ENCODE assay signal across 20 cellular contexts in the genomic region with DNA sequence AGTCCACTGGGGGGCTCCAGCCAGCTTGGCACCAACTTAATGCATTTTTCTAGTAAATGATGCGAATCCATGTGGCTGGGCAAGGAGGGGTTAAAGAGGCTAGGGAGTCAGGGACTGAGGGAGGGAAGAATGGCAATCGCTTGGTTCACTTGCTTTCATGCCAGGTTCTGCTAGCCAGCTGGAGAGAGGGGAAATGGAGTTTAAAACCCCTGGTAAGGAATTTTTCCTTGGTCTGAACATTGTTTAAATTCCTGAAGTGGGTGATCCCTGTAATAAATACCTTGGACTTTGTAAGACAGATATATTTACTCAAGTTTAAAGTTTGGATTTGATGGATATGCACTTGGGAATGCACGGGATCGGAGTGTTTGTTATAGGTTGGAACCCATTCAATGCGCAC. TPM values are rescaled to one million over a fixed set of nuclear protein-coding genes. Genes with fewer than 3 reads are reported as not detected.
DNase-seq lines count a peak whose midpoint lies in the region; TF ChIP-seq lines count a peak whose summit lies in the region.
"Had no signal": no experiment of that assay in that cellular context is flagged by ENCODE, and none has a peak within 500 bp of the region (broad histone marks: within the 10 kb centered on the region; RNA-seq: fewer than 3 reads in every experiment).

No MANE protein-coding gene starts in this region.

- no peak overlapping the region for H3K23ac ChIP-seq in mesendoderm (ENCODE audit: low read length)

- peak; percentile 32 for DNase-seq in AG08395 (ENCODE audit: low spot score)
- peak; percentile 97 for DNase-seq in HS-27A (ENCODE audit: low read depth)
- peak; percentile 25 for DNase-seq in mesendoderm
- no peak for DNase-seq in NCI-H446 treated with DMSO at 0.1 percent for 48 hours (lab: John Stamatoyannopoulos, UW)
- DNase-seq in activated T-cell treated with anti-CD3 and anti-CD28 coated beads, Interleukin-2, amount 50 U/mL, for 48 hours = no peak
- DNase-seq in NCI-H82 (lab: John Stamatoyannopoulos, UW) = no peak
- no peak for DNase-seq in vagina (ENCODE audit: extremely low spot score in 2 of 2)
- DNase-seq: activated CD4-positive, alpha-beta T cell treated with anti-CD3 and anti-CD28 coated beads, Interleukin-2, amount 50 U/mL, for 4 hours; activated T-cell treated with anti-CD3 and anti-CD28 coated beads, Interleukin-2, amount 50 U/mL, for 24 hours; CD8-positive, alpha-beta memory T cell; erythroblast; lower lobe of right lung; NCI-H748 treated with DMSO at 0.1 percent for 48 hours; stimulated activated naive CD8-positive, alpha-beta T cell treated with anti-CD3 and anti-CD28 coated beads, Interleukin-15, amount 100 ng/mL, for 72 hours; SW 1271 had no signal

- H3K27ac ChIP-seq in mesendoderm (ENCODE audit: low read depth, low read length) (no peak overlapping the region), vagina (no peak overlapping the region)
- H3K27ac ChIP-seq: cardiac muscle cell, lower lobe of right lung had no signal

- no peak overlapping the region for H3K4me2 ChIP-seq in mesendoderm (ENCODE audit: low read length)

- no peak overlapping the region for H2BK15ac ChIP-seq in mesendoderm (replicated peaks; ENCODE audit: low read depth)

- TF ChIP-seq POLR2A in vagina (IDR thresholded peaks at IDR 0.05) = no peak

- WGBS in mesendoderm (ENCODE audit: extremely low coverage, insufficient coverage, low lambda C conversion rate) = no CpG with 5 or more reads among the region's 5 CpGs

- no peak overlapping the region for H2BK5ac ChIP-seq in mesendoderm (ENCODE audit: low read length)

- H3K79me2 ChIP-seq in mesendoderm (ENCODE audit: control insufficient read depth, insufficient read depth, low read length) = no peaks in the 10 kb centered on the region

- no peak overlapping the region for H2BK120ac ChIP-seq in mesendoderm (ENCODE audit: low read depth, low read length)

- no peaks in the 10 kb centered on the region for H3K9me3 ChIP-seq in vagina
- H3K9me3 ChIP-seq: lower lobe of right lung had no signal

- H3K18ac ChIP-seq in mesendoderm (ENCODE audit: low read length) = no peak overlapping the region

- H3K9ac ChIP-seq in mesendoderm (ENCODE audit: low read length) = no peak overlapping the region

- intact Hi-C loops in vagina (cut with DNase I) = no loop called here

- H3K36me3 ChIP-seq in mesendoderm (ENCODE audit: control insufficient read depth, insufficient read depth, low read length) (no peaks in the 10 kb centered on the region), vagina (no peaks in the 10 kb centered on the region)
- H3K36me3 ChIP-seq: cardiac muscle cell, lower lobe of right lung had no signal

- H4K8ac ChIP-seq in mesendoderm (ENCODE audit: low read depth, low read length) = no peak overlapping the region

- H3K4me1 ChIP-seq in mesendoderm (ENCODE audit: control insufficient read depth, low read depth, low read length) (no peaks in the 10 kb centered on the region), vagina (peaks cover 51% of the 10 kb centered on the region)
- H3K4me1 ChIP-seq: lower lobe of right lung had no signal

- no peak overlapping the region for H3K56ac ChIP-seq in mesendoderm (ENCODE audit: low read length)

- H3K79me1 ChIP-seq in mesendoderm (ENCODE audit: low read length) = no peaks in the 10 kb centered on the region

- H3K4me3 ChIP-seq in WI38 (ENCODE audit: low read depth, low read length) (no peak overlapping the region), mesendoderm (ENCODE audit: low read length) (no peak overlapping the region), vagina (no peak overlapping the region)
- H3K4me3 ChIP-seq: cardiac muscle cell, lower lobe of right lung had no signal

- no peaks in the 10 kb centered on the region for H3K27me3 ChIP-seq in mesendoderm (ENCODE audit: insufficient read depth, low read length, poor library complexity)
- no peaks in the 10 kb centered on the region for H3K27me3 ChIP-seq in vagina
- H3K27me3 ChIP-seq: cardiac muscle cell had no signal

- no peak overlapping the region for H4K5ac ChIP-seq in mesendoderm (ENCODE audit: low read length)

- H3K4ac ChIP-seq in mesendoderm (ENCODE audit: low read depth, low read length) = no peak overlapping the region

- H2AK5ac ChIP-seq in mesendoderm (ENCODE audit: low read length) = no peak overlapping the region

- TF ChIP-seq CTCF in WI38 (IDR thresholded peaks at IDR 0.05; ENCODE audit: low read depth, low read length) = 0 out of 2 replicates have a peak, but pooled peaks have one; percentile 12
- no peak for TF ChIP-seq CTCF in vagina (IDR thresholded peaks at IDR 0.05)

RNA-seq across cellular contexts. Expression of a gene that starts 22.8 kb away (rescaled TPM):
- polyA plus RNA-seq in mesendoderm (2013, experiment 1 of 2) = not detected
- polyA plus RNA-seq in mesendoderm (2013, experiment 2 of 2) = not detected
- total RNA-seq in vagina = 3.4 TPM
- total RNA-seq: CD8-positive, alpha-beta memory T cell; Daoy; natural killer cell treated with Interleukin-12 subunit alpha and Interleukin-12 subunit beta and Interleukin-15 and Interleukin-18, amount 100 ng/mL, for 72 hours had no signal
- polyA plus RNA-seq: cardiac muscle cell; CD8-positive, alpha-beta memory T cell; IgD-negative memory B cell had no signal

Comparison
In these comparisons a context has a peak if more than half of its experiments do, and no peak if none do; other contexts are left out.
1. DNase-seq: peak in AG08395 (single experiment), HS-27A (single experiment) and mesendoderm (single experiment); none in NCI-H446 treated with DMSO at 0.1 percent for 48 hours (single experiment), activated T-cell treated with anti-CD3 and anti-CD28 coated beads, Interleukin-2, amount 50 U/mL, for 48 hours (0 of 2), NCI-H82 (single experiment) and vagina (0 of 2).